Comparison of ENCODE assay signal across 12 cellular contexts in genomic region chr16:50744911-50745310, GRCh38. TPM values are rescaled to one million over a fixed set of nuclear protein-coding genes. Genes with fewer than 3 reads are reported as not detected.
DNase-seq lines count a peak whose midpoint lies in the region; ATAC-seq, FAIRE-seq and TF ChIP-seq lines count a peak whose summit lies in the region.
"Had no signal": no experiment of that assay in that cellular context is flagged by ENCODE, and none has a peak within 500 bp of the region (broad histone marks: within the 10 kb centered on the region; RNA-seq: fewer than 3 reads in every experiment).

No MANE protein-coding gene starts in this region.

- no peaks in the 10 kb centered on the region for H3K9me3 ChIP-seq in ascending aorta
- H3K9me3 ChIP-seq: suprapubic skin had no signal

- in situ Hi-C loops in ACHN (cut with HindIII; ENCODE audit: low pct_ligation_motif_present, low pct_unique_long_range_greater_than_20kb, low sequenced_read_pairs): no loop called here

- TF ChIP-seq CTCF in ascending aorta (IDR thresholded peaks at IDR 0.05): no peak

- no peak for ATAC-seq in activated naive CD4-positive, alpha-beta T cell treated with anti-CD3 and anti-CD28 coated beads, Interleukin-2, amount 50 U/mL, for 72 hours
- no peak for ATAC-seq in HG02610 (IDR thresholded peaks at IDR 0.05; ENCODE audit: unreplicated experiment)
- ATAC-seq in HG02852 (IDR thresholded peaks at IDR 0.05; ENCODE audit: unreplicated experiment): no peak
- no peak for ATAC-seq in HG02759 (IDR thresholded peaks at IDR 0.05; ENCODE audit: unreplicated experiment)

- peaks cover 25 to 33% of the 10 kb centered on the region in 2 donors for H3K36me3 Mint-ChIP-seq in activated naive CD4-positive, alpha-beta T cell treated with anti-CD3 and anti-CD28 coated beads, Interleukin-2, amount 50 U/mL, for 72 hours

- intact Hi-C loops in ascending aorta (cut with DNase I): loop anchor here (5.0 to 10.0 kb wide), 4 partner anchors 62 to 910 kb away; partner anchors contain the start of gene HEATR3

- peak; percentile 38 for DNase-seq in ACHN
- peak; percentile 28 for DNase-seq in H54 (ENCODE audit: insufficient read length, low spot score)
- no peak for DNase-seq in activated naive CD4-positive, alpha-beta T cell treated with anti-CD3 and anti-CD28 coated beads, Interleukin-2, amount 50 U/mL, for 72 hours (ENCODE audit: low spot score in 2 of 2)
- DNase-seq in kidney tubule cell (ENCODE audit: low spot score): peak; percentile 40
- DNase-seq in ascending aorta (ENCODE audit: low spot score in 2 of 2): no peak
- DNase-seq: glutamatergic neuron, NCI-H2171 had no signal

- no peak for TF ChIP-seq POLR2A in H54 (IDR thresholded peaks at IDR 0.05; ENCODE audit: low read depth, low read length)

- H3K27me3 ChIP-seq in ascending aorta: no peaks in the 10 kb centered on the region
- H3K27me3 ChIP-seq: suprapubic skin had no signal

- H3K9me3 Mint-ChIP-seq in activated naive CD4-positive, alpha-beta T cell treated with anti-CD3 and anti-CD28 coated beads, Interleukin-2, amount 50 U/mL, for 72 hours: no peaks in the 10 kb centered on the region
- H3K9me3 Mint-ChIP-seq: mesothelial cell of epicardium had no signal

- H3K27ac ChIP-seq in ascending aorta: no peak overlapping the region
- H3K27ac ChIP-seq: suprapubic skin had no signal

- H3K4me3 ChIP-seq in ascending aorta: no peak overlapping the region
- H3K4me3 ChIP-seq: suprapubic skin had no signal

- FAIRE-seq in H54 (lab: Jason Lieb, UNC): peak; percentile 72

- peaks cover 0 to 16% of the 10 kb centered on the region in 2 donors for H3K4me1 ChIP-seq in ascending aorta

- peak overlapping the region; percentile 95 for H3K27ac Mint-ChIP-seq in activated naive CD4-positive, alpha-beta T cell treated with anti-CD3 and anti-CD28 coated beads, Interleukin-2, amount 50 U/mL, for 72 hours
- H3K27ac Mint-ChIP-seq: mesothelial cell of epicardium had no signal

- H3K36me3 ChIP-seq in ascending aorta: peaks cover 0 to 6% of the 10 kb centered on the region in 2 donors

RNA-seq across cellular contexts. Expression of gene CYLD, which starts 3.0 kb away (rescaled TPM):
- total RNA-seq in activated naive CD4-positive, alpha-beta T cell treated with anti-CD3 and anti-CD28 coated beads, Interleukin-2, amount 50 U/mL, for 72 hours: 10 to 100 TPM; 88.2 to 92.9 TPM
- total RNA-seq in ascending aorta: 33.2 TPM

RNA-seq across cellular contexts. Expression of gene NOD2, which starts 51.5 kb away (rescaled TPM):
- total RNA-seq in activated naive CD4-positive, alpha-beta T cell treated with anti-CD3 and anti-CD28 coated beads, Interleukin-2, amount 50 U/mL, for 72 hours: 1 to 10 TPM in 1 of 2 donors, under 1 TPM in 1; 0.59 to 5.1 TPM
- total RNA-seq in ascending aorta: 3.8 TPM

Comparison
In these comparisons a context has a peak if more than half of its experiments do, and no peak if none do; other contexts are left out.
1. DNase-seq: peak in ACHN (single experiment), H54 (single experiment) and kidney tubule cell (single experiment); none in activated naive CD4-positive, alpha-beta T cell treated with anti-CD3 and anti-CD28 coated beads, Interleukin-2, amount 50 U/mL, for 72 hours (0 of 2) and ascending aorta (0 of 2).